1 cellular context compared by ENCODE assay signal in genomic region chr9:69132391-69132790, GRCh38.
TF ChIP-seq lines count a peak whose summit lies in the region.

No MANE protein-coding gene starts in this region.

TF ChIP-seq in GM23338, 12 proteins besides CTCF, POLR2A, EP300 and RAD21:
- TF ChIP-seq POLR2AphosphoS5 (IDR thresholded peaks at IDR 0.05; ENCODE audit: low read depth) (no peak), NANOG (IDR thresholded peaks at IDR 0.05; ENCODE audit: borderline replicate concordance) (no peak), EZH2phosphoT487 (IDR thresholded peaks at IDR 0.05; ENCODE audit: unreplicated experiment) (no peak), CREB1 (CRISPR knock-in tag; IDR thresholded peaks at IDR 0.05; ENCODE audit: low read depth) (no peak), ZNF462 (CRISPR knock-in tag; IDR thresholded peaks at IDR 0.05) (no peak), STAT1 (IDR thresholded peaks at IDR 0.05; ENCODE audit: unreplicated experiment) (no peak), JUNB (IDR thresholded peaks at IDR 0.05; ENCODE audit: unreplicated experiment) (no peak), ETS1 (IDR thresholded peaks at IDR 0.05) (no peak)
